In the genomic region with DNA sequence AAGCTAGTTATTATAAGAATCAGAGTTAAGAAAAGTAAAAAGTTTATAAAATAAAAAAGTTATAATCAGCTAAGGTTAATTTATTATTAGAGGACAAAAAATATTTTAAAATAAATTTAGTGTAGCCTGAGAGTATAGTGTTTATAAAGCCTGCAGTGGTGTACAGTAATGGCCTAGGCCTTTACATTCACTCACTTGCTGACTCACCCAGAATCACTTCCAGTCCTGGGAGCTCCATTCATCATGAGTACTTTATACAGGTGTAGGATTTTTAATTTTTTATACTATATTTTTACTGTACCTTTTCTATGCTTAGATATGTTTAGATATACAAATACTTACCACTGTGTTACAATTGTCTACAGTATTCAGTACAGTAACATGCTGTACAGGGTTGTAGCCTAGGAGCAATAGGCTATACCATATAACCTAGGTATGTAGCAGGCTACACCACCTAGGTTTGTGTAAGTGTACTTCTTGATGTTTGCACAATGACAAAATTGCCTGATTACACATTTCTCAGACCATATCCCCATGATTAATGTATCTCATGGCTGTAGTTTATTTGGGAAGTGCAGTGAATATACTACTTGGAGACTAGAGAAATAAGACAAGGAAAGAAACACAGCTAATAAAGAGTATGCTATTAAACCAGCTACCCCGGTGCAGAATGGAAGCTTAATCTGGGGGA, we compare ENCODE assay signal across 37 cellular contexts.
A peak's percentile ranks its signal among the peaks of the same experiment; 100 is the strongest.
DNase-seq lines count a peak whose midpoint lies in the region; ATAC-seq and TF ChIP-seq lines count a peak whose summit lies in the region.
"Had no signal": no experiment of that assay in that cellular context is flagged by ENCODE, and none has a peak within 500 bp of the region (broad histone marks: within the 10 kb centered on the region; RNA-seq: fewer than 3 reads in every experiment).

No MANE protein-coding gene starts in this region.

- no peaks in the 10 kb centered on the region for H3K9me3 Mint-ChIP-seq in MCF 10A (ENCODE audit: unreplicated experiment)
- H3K9me3 Mint-ChIP-seq in endothelial cell (ENCODE audit: unreplicated experiment), result no peaks in the 10 kb centered on the region
- H3K9me3 Mint-ChIP-seq: CD4-positive, alpha-beta T cell; effector memory CD8-positive, alpha-beta T cell had no signal

- H3K4me1 ChIP-seq in breast epithelium, result peaks cover 0 to 5% of the 10 kb centered on the region in 2 donors
- H3K4me1 ChIP-seq: esophagus squamous epithelium, gastroesophageal sphincter, neural progenitor cell, parathyroid adenoma had no signal

- no peak for DNase-seq in MCF 10A (ENCODE audit: unreplicated experiment)
- no peak for DNase-seq in breast epithelium (ENCODE audit: low spot score in 2 of 2)
- DNase-seq in amniotic epithelial cell (ENCODE audit: low read depth), result peak; percentile 46
- peak; percentile 68 for DNase-seq in fibroblast of mammary gland (ENCODE audit: low read depth)
- DNase-seq in endothelial cell (ENCODE audit: low spot score), result no peak
- DNase-seq in NCI-H510A (lab: John Stamatoyannopoulos, UW), result no peak
- DNase-seq: activated B cell treated with CpG ODN at 0.5 μM for 24 hours; activated CD4-positive, alpha-beta T cell treated with anti-CD3 and anti-CD28 coated beads, Interleukin-2, amount 50 U/mL, for 1 hour; activated effector memory CD4-positive, alpha-beta T cell treated with anti-CD3 and anti-CD28 coated beads, Interleukin-2, amount 50 U/mL, for 16 hours; activated naive CD8-positive, alpha-beta T cell treated with anti-CD3 and anti-CD28 coated beads, Interleukin-2, amount 10 ng/mL, durations not matched to agents 7 days and 5 days; activated T-cell treated with anti-CD3 and anti-CD28 coated beads, Interleukin-2, amount 50 U/mL, for 24 hours; CD4-positive, alpha-beta T cell; central memory CD4-positive, alpha-beta T cell; cortex of kidney; effector memory CD8-positive, alpha-beta T cell; esophagus squamous epithelium; H9; Karpas-422; left cardiac atrium; NCI-H1436; NCI-H2081 treated with DMSO at 0.1 percent for 48 hours; NCI-H2227 treated with DMSO at 0.1 percent for 48 hours; SJCRH30; small intestine; stimulated activated naive CD4-positive, alpha-beta T cell; T-cell; upper lobe of left lung had no signal

- TF ChIP-seq CTCF in MCF 10A (IDR thresholded peaks at IDR 0.05; ENCODE audit: unreplicated experiment) (no peak), breast epithelium (IDR thresholded peaks at IDR 0.05) (no peak), fibroblast of mammary gland (conservative IDR thresholded peaks at IDR 0.05; ENCODE audit: control insufficient read depth, insufficient read depth, low read depth, low read length) (no peak), endothelial cell (IDR thresholded peaks at IDR 0.05; ENCODE audit: unreplicated experiment) (no peak)

- CTCF ChIA-PET in MCF 10A (lab: Yijun Ruan, JAX), result interaction anchor here (0.6 to 2.9 kb wide), 11 partner anchors 13 to 293 kb away, joined by 3 to 11 read pairs (median 3); no protein-coding TSS in a partner anchor

- H3K4me1 Mint-ChIP-seq in MCF 10A (ENCODE audit: insufficient read depth, unreplicated experiment) (peaks cover 42% of the 10 kb centered on the region), endothelial cell (ENCODE audit: unreplicated experiment) (peaks cover 3% of the 10 kb centered on the region)
- H3K4me1 Mint-ChIP-seq: activated B cell treated with CpG ODN at 0.5 μM for 24 hours; activated naive CD8-positive, alpha-beta T cell treated with anti-CD3 and anti-CD28 coated beads, Interleukin-2, amount 10 ng/mL, durations not matched to agents 7 days and 5 days; memory B cell; T-cell had no signal

- intact Hi-C loops in MCF 10A (cut with micrococcal nuclease) (no loop called here), breast epithelium (cut with DNase I; ENCODE audit: low total_unique reads) (no loop called here)

- no peak for ATAC-seq in HG03469 (IDR thresholded peaks at IDR 0.05; ENCODE audit: unreplicated experiment)
- no peak for ATAC-seq in GM21423 (IDR thresholded peaks at IDR 0.05; ENCODE audit: unreplicated experiment)
- ATAC-seq: effector memory CD8-positive, alpha-beta T cell; gastroesophageal sphincter; GM12878; HepG2; left cardiac atrium; T-cell had no signal

- no peak overlapping the region for H3K4me3 Mint-ChIP-seq in MCF 10A (ENCODE audit: unreplicated experiment)
- H3K4me3 Mint-ChIP-seq in endothelial cell (ENCODE audit: unreplicated experiment), result no peak overlapping the region
- H3K4me3 Mint-ChIP-seq: activated B cell treated with CpG ODN at 0.5 μM for 24 hours; activated naive CD8-positive, alpha-beta T cell treated with anti-CD3 and anti-CD28 coated beads, Interleukin-2, amount 10 ng/mL, durations not matched to agents 7 days and 5 days; activated T-cell treated with anti-CD3 and anti-CD28 coated beads, Interleukin-2, amount 50 U/mL, for 24 hours; CD4-positive, alpha-beta T cell; effector memory CD8-positive, alpha-beta T cell; H9; memory B cell; neural progenitor cell; T-cell had no signal

- H3K27ac ChIP-seq in breast epithelium, result no peak overlapping the region
- H3K27ac ChIP-seq: ascending aorta, esophagus squamous epithelium, gastroesophageal sphincter, neural progenitor cell, parathyroid adenoma, SJCRH30, upper lobe of left lung had no signal

- no peak for TF ChIP-seq POLR2A in breast epithelium (IDR thresholded peaks at IDR 0.05)

- no peaks in the 10 kb centered on the region for H3K36me3 Mint-ChIP-seq in MCF 10A (ENCODE audit: insufficient read depth, unreplicated experiment)
- no peaks in the 10 kb centered on the region for H3K36me3 Mint-ChIP-seq in endothelial cell (ENCODE audit: low read depth, unreplicated experiment)
- H3K36me3 Mint-ChIP-seq: activated naive CD8-positive, alpha-beta T cell treated with anti-CD3 and anti-CD28 coated beads, Interleukin-2, amount 10 ng/mL, durations not matched to agents 7 days and 5 days; neural progenitor cell; T-cell had no signal

- no peaks in the 10 kb centered on the region for H3K9me3 ChIP-seq in breast epithelium
- H3K9me3 ChIP-seq: ascending aorta, SJCRH30, upper lobe of left lung had no signal

- BruUV-seq in MCF 10A (replicated peaks; lab: Mats Ljungman, UMichigan), result no TSS peak

- H3K36me3 ChIP-seq in breast epithelium, result no peaks in the 10 kb centered on the region
- H3K36me3 ChIP-seq: ascending aorta, esophagus squamous epithelium, gastroesophageal sphincter, neural progenitor cell, SJCRH30, upper lobe of left lung had no signal

- H3K4me3 ChIP-seq in breast epithelium, result no peak overlapping the region
- no peak overlapping the region for H3K4me3 ChIP-seq in fibroblast of mammary gland (ENCODE audit: control insufficient read depth, low read depth, low read length)
- H3K4me3 ChIP-seq: ascending aorta, esophagus squamous epithelium, gastroesophageal sphincter, GM12878, hepatocyte, neural progenitor cell, SJCRH30, upper lobe of left lung had no signal

- POLR2A ChIA-PET in MCF 10A (lab: Yijun Ruan, JAX), result interaction anchor here (0.5 to 6.5 kb wide), 8 partner anchors 14 to 926 kb away, joined by 3 to 89 read pairs (median 4); partner anchors contain the start of gene GALNT15

- H3K27ac Mint-ChIP-seq in MCF 10A (ENCODE audit: low read depth, unreplicated experiment) (peak overlapping the region; percentile 82), endothelial cell (ENCODE audit: unreplicated experiment) (no peak overlapping the region)
- H3K27ac Mint-ChIP-seq: activated B cell treated with CpG ODN at 0.5 μM for 24 hours; activated naive CD8-positive, alpha-beta T cell treated with anti-CD3 and anti-CD28 coated beads, Interleukin-2, amount 10 ng/mL, durations not matched to agents 7 days and 5 days; activated T-cell treated with anti-CD3 and anti-CD28 coated beads, Interleukin-2, amount 50 U/mL, for 24 hours; CD4-positive, alpha-beta T cell; effector memory CD8-positive, alpha-beta T cell; H9; memory B cell; neural progenitor cell; T-cell had no signal

- no peaks in the 10 kb centered on the region for H3K27me3 Mint-ChIP-seq in MCF 10A (ENCODE audit: insufficient read depth, unreplicated experiment)
- no peaks in the 10 kb centered on the region for H3K27me3 Mint-ChIP-seq in endothelial cell (ENCODE audit: unreplicated experiment)
- H3K27me3 Mint-ChIP-seq: CD4-positive, alpha-beta T cell; memory B cell had no signal

- H3K27me3 ChIP-seq in breast epithelium, result no peaks in the 10 kb centered on the region
- H3K27me3 ChIP-seq: ascending aorta, esophagus squamous epithelium, gastroesophageal sphincter, hepatocyte, neural progenitor cell, SJCRH30, upper lobe of left lung had no signal

Comparison
In these comparisons a context has a peak if more than half of its experiments do, and no peak if none do; other contexts are left out.
1. DNase-seq: peak in amniotic epithelial cell (single experiment) and fibroblast of mammary gland (single experiment); none in MCF 10A (single experiment), breast epithelium (0 of 2), endothelial cell (single experiment) and NCI-H510A (single experiment).